15 cellular contexts compared by ENCODE assay signal in the genomic region with DNA sequence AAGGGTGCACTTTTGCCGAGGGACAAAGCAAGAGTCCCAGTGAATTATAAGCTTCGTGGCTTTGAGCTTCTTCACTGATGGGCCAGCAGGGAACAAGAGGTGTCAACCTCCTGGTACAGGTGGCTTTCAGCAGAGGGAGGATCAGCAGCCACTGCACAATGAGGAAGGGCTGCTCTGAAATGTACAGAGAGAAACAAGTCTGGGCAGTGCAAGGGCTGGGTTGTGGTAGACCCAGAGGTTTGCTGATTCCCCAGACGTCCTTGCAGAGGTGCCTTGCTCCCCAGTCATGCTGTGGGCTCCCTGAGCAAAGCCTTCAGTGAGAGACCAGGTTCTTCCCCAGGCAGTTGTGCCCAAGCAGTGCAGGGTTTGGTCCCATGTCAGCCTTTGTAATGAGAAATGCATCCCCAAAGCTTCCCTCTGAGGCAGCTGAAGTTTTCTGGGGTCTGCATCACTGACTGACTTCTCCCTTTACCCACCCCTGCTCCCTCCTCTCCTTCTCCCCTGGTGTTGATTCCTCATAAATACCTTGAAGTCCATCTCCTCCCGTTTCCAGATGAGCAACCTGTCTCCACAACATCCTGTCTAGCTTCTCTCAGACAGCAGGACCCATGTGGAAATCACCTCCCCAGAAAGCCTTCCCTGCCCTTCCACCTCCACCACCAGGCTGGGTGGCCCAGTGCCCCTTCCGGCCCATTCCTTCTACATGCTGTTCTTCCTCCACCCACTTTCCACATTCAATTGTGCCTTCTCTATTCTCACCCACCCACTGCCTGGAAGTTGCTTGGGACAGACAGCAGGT.
DNase-seq lines count a peak whose midpoint lies in the region; ATAC-seq lines count a peak whose summit lies in the region.
"Had no signal": no experiment of that assay in that cellular context is flagged by ENCODE, and none has a peak within 500 bp of the region (broad histone marks: within the 10 kb centered on the region; RNA-seq: fewer than 3 reads in every experiment).

No MANE protein-coding gene starts in this region.

- H3K27me3 Mint-ChIP-seq in activated CD4-positive, alpha-beta T cell treated with anti-CD3 and anti-CD28 coated beads, Interleukin-2, amount 10 ng/mL, durations not matched to agents 24 days and 14 days = no peaks in the 10 kb centered on the region
- H3K27me3 Mint-ChIP-seq in activated CD4-positive, alpha-beta T cell treated with anti-CD3 and anti-CD28 coated beads, Interleukin-2, amount 10 ng/mL, durations not matched to agents 7 days and 5 days = no peaks in the 10 kb centered on the region

- POLR2A ChIA-PET in activated CD4-positive, alpha-beta T cell treated with anti-CD3 and anti-CD28 coated beads, Interleukin-2, amount 10 ng/mL, durations not matched to agents 7 days and 5 days (lab: Charles Lee) = no interaction called here

- peak; percentile 27 for DNase-seq in activated CD4-positive, alpha-beta T cell treated with anti-CD3 and anti-CD28 coated beads, Interleukin-2, amount 10 ng/mL, durations not matched to agents 24 days and 14 days
- DNase-seq in activated CD4-positive, alpha-beta T cell treated with anti-CD3 and anti-CD28 coated beads, Interleukin-2, amount 10 ng/mL, durations not matched to agents 7 days and 5 days = no peak
- DNase-seq in DMS153 treated with DMSO at 0.1 percent for 48 hours (lab: John Stamatoyannopoulos, UW; ENCODE audit: unreplicated experiment) (no peak), DMS114 treated with DMSO at 0.1 percent for 48 hours (lab: John Stamatoyannopoulos, UW; ENCODE audit: unreplicated experiment) (no peak), HK-2 (ENCODE audit: unreplicated experiment) (no peak)
- DNase-seq: AML-193; Calu3; CD8-positive, alpha-beta T cell; DMS79; GM23248 had no signal

- peak overlapping the region; percentile 100 for H3K27ac ChIP-seq in KOPT-K1 (ENCODE audit: low read depth, low read length, poor library complexity, severe bottlenecking)
- H3K27ac ChIP-seq: 22Rv1, A549, GM23248 had no signal

- peaks cover 9% of the 10 kb centered on the region for H3K9me3 ChIP-seq in KOPT-K1 (ENCODE audit: insufficient read depth, low read length, poor library complexity, severe bottlenecking)
- H3K9me3 ChIP-seq: A549, HAP-1 had no signal

- no peaks in the 10 kb centered on the region for H3K4me1 Mint-ChIP-seq in activated CD4-positive, alpha-beta T cell treated with anti-CD3 and anti-CD28 coated beads, Interleukin-2, amount 10 ng/mL, durations not matched to agents 24 days and 14 days
- H3K4me1 Mint-ChIP-seq in activated CD4-positive, alpha-beta T cell treated with anti-CD3 and anti-CD28 coated beads, Interleukin-2, amount 10 ng/mL, durations not matched to agents 7 days and 5 days = no peaks in the 10 kb centered on the region

- no peaks in the 10 kb centered on the region for H3K36me3 ChIP-seq in KOPT-K1 (ENCODE audit: insufficient read depth, low read length)
- H3K36me3 ChIP-seq: HAP-1 had no signal

- CTCF ChIA-PET in activated CD4-positive, alpha-beta T cell treated with anti-CD3 and anti-CD28 coated beads, Interleukin-2, amount 10 ng/mL, durations not matched to agents 7 days and 5 days (lab: Charles Lee) = no interaction called here

- no peaks in the 10 kb centered on the region for H3K36me3 Mint-ChIP-seq in activated CD4-positive, alpha-beta T cell treated with anti-CD3 and anti-CD28 coated beads, Interleukin-2, amount 10 ng/mL, durations not matched to agents 24 days and 14 days (ENCODE audit: low read depth)
- H3K36me3 Mint-ChIP-seq in activated CD4-positive, alpha-beta T cell treated with anti-CD3 and anti-CD28 coated beads, Interleukin-2, amount 10 ng/mL, durations not matched to agents 7 days and 5 days (ENCODE audit: low read depth) = no peaks in the 10 kb centered on the region
- H3K36me3 Mint-ChIP-seq: CD8-positive, alpha-beta T cell had no signal

- H3K27ac Mint-ChIP-seq in activated CD4-positive, alpha-beta T cell treated with anti-CD3 and anti-CD28 coated beads, Interleukin-2, amount 10 ng/mL, durations not matched to agents 24 days and 14 days = no peak overlapping the region
- H3K27ac Mint-ChIP-seq in activated CD4-positive, alpha-beta T cell treated with anti-CD3 and anti-CD28 coated beads, Interleukin-2, amount 10 ng/mL, durations not matched to agents 7 days and 5 days = no peak overlapping the region
- H3K27ac Mint-ChIP-seq: CD8-positive, alpha-beta T cell had no signal

- ATAC-seq in esophagus mucosa = peak; percentile 70
- ATAC-seq: A549; CD8-positive, alpha-beta T cell had no signal

- no peak overlapping the region for H3K4me3 Mint-ChIP-seq in activated CD4-positive, alpha-beta T cell treated with anti-CD3 and anti-CD28 coated beads, Interleukin-2, amount 10 ng/mL, durations not matched to agents 24 days and 14 days
- H3K4me3 Mint-ChIP-seq in activated CD4-positive, alpha-beta T cell treated with anti-CD3 and anti-CD28 coated beads, Interleukin-2, amount 10 ng/mL, durations not matched to agents 7 days and 5 days = no peak overlapping the region
- H3K4me3 Mint-ChIP-seq: CD8-positive, alpha-beta T cell had no signal

- intact Hi-C loops in activated CD4-positive, alpha-beta T cell treated with anti-CD3 and anti-CD28 coated beads, Interleukin-2, amount 10 ng/mL, durations not matched to agents 24 days and 14 days (cut with micrococcal nuclease) = no loop called here

- peaks cover 5% of the 10 kb centered on the region for H3K9me3 Mint-ChIP-seq in activated CD4-positive, alpha-beta T cell treated with anti-CD3 and anti-CD28 coated beads, Interleukin-2, amount 10 ng/mL, durations not matched to agents 24 days and 14 days
- peaks cover 4% of the 10 kb centered on the region for H3K9me3 Mint-ChIP-seq in activated CD4-positive, alpha-beta T cell treated with anti-CD3 and anti-CD28 coated beads, Interleukin-2, amount 10 ng/mL, durations not matched to agents 7 days and 5 days
